ENCODE assay signal across 1 cellular context in genomic region chr17:42798383-42799380, GRCh38.
TF ChIP-seq lines count a peak whose summit lies in the region.

CNTD1 (plus strand) TSS chr17:42798861; CDS start chr17:42799068, 207 bp downstream.
COA3 (minus strand) TSS chr17:42798704; CDS start chr17:42798681, 23 bp downstream.

TF ChIP-seq in HepG2, 621 proteins besides CTCF, POLR2A, EP300 and RAD21 (continued from another document and continues in another):
- no peak for TF ChIP-seq SIX1 (CRISPR knock-in tag; IDR thresholded peaks at IDR 0.05; ENCODE audit: borderline replicate concordance)
- no peak for TF ChIP-seq U2AF2 (IDR thresholded peaks at IDR 0.05; ENCODE audit: low read depth, low read length)
- TF ChIP-seq MNT (IDR thresholded peaks at IDR 0.05), result peak; percentile 51
- TF ChIP-seq AKAP8 (CRISPR knock-in tag; IDR thresholded peaks at IDR 0.05), result 0 out of 2 replicates have a peak, but pooled peaks have one; percentile 46
- no peak for TF ChIP-seq SOX13 (IDR thresholded peaks at IDR 0.05)
- peak in 1 of 2 experiments; percentile 56; a peak in 1 of 4 replicates for TF ChIP-seq SOX13 (CRISPR knock-in tag; conservative IDR thresholded peaks at IDR 0.05 in 1 of 2, IDR thresholded peaks at IDR 0.05 in 1 of 2)
- TF ChIP-seq REST (IDR thresholded peaks at IDR 0.05; ENCODE audit: borderline replicate concordance in 1 of 2, low read depth in 1 of 2, low read length in 2 of 2), result 0 out of 4 replicates have a peak, but pooled peaks of 1 of the 2 experiments have one; percentile 10
- peak; percentile 40; the same call in 1 of the 2 replicates for TF ChIP-seq HNF4A (CRISPR knock-in tag; IDR thresholded peaks at IDR 0.05)
- TF ChIP-seq ZNF354B (CRISPR knock-in tag; IDR thresholded peaks at IDR 0.05), result peak; percentile 92; the same call in 1 of the 2 replicates
- no peak for TF ChIP-seq ZFP41 (CRISPR knock-in tag; IDR thresholded peaks at IDR 0.05; ENCODE audit: borderline replicate concordance)
- no peak for TF ChIP-seq HNRNPK (IDR thresholded peaks at IDR 0.05; ENCODE audit: low read depth, low read length, poor library complexity, severe bottlenecking)
- TF ChIP-seq NFRKB (IDR thresholded peaks at IDR 0.05), result 0 out of 2 replicates have a peak, but pooled peaks have one; percentile 57
- 0 out of 2 replicates have a peak, but pooled peaks have one; percentile 80 for TF ChIP-seq ZNF678 (CRISPR knock-in tag; IDR thresholded peaks at IDR 0.05)
- TF ChIP-seq JUNB (CRISPR knock-in tag; IDR thresholded peaks at IDR 0.05; ENCODE audit: borderline replicate concordance), result peak; percentile 68; the same call in 1 of the 2 replicates
- peak; percentile 67 for TF ChIP-seq CHCHD3 (CRISPR knock-in tag; IDR thresholded peaks at IDR 0.05)
- peak; percentile 71 for TF ChIP-seq ARID5B (CRISPR knock-in tag; IDR thresholded peaks at IDR 0.05)
- TF ChIP-seq ZSCAN25 (CRISPR knock-in tag; IDR thresholded peaks at IDR 0.05), result peak; percentile 87
- 0 out of 2 replicates have a peak, but pooled peaks have one; percentile 6 for TF ChIP-seq ZNF597 (CRISPR knock-in tag; IDR thresholded peaks at IDR 0.05)
- peak; percentile 97 for TF ChIP-seq HOXA3 (CRISPR knock-in tag; IDR thresholded peaks at IDR 0.05)
- TF ChIP-seq CBX2 (IDR thresholded peaks at IDR 0.05; ENCODE audit: low read depth, low read length), result no peak
- TF ChIP-seq CBX2 (CRISPR knock-in tag; IDR thresholded peaks at IDR 0.05; ENCODE audit: low read depth), result no peak
- no peak for TF ChIP-seq MATR3 (CRISPR knock-in tag; IDR thresholded peaks at IDR 0.05)
- TF ChIP-seq ATRX (CRISPR knock-in tag; IDR thresholded peaks at IDR 0.05; ENCODE audit: borderline replicate concordance), result no peak
- TF ChIP-seq TFAP4 (IDR thresholded peaks at IDR 0.05; ENCODE audit: borderline replicate concordance, low read depth), result peak; percentile 38; the same call in 1 of the 2 replicates
- TF ChIP-seq ELF3 (CRISPR knock-in tag; IDR thresholded peaks at IDR 0.05), result peak; percentile 83
- TF ChIP-seq HNF1B (CRISPR knock-in tag; IDR thresholded peaks at IDR 0.05), result peak; percentile 97
- no peak for TF ChIP-seq ZNF251 (CRISPR knock-in tag; IDR thresholded peaks at IDR 0.05)
- TF ChIP-seq ATF5 (CRISPR knock-in tag; IDR thresholded peaks at IDR 0.05; ENCODE audit: low read depth), result 0 out of 2 replicates have a peak, but pooled peaks have one; percentile 28
- peak; percentile 30; the same call in 1 of the 2 replicates for TF ChIP-seq ZNF263 (CRISPR knock-in tag; IDR thresholded peaks at IDR 0.05)
- peak; percentile 76 for TF ChIP-seq ZNF891 (CRISPR knock-in tag; IDR thresholded peaks at IDR 0.05)
- TF ChIP-seq AGO2 (optimal IDR thresholded peaks at IDR 0.05; ENCODE audit: low read depth, low read length), result peak; percentile 92
- no peak; the same call in 1 of the 2 replicates for TF ChIP-seq RFX3 (CRISPR knock-in tag; IDR thresholded peaks at IDR 0.05)
- no peak for TF ChIP-seq SKIL (CRISPR knock-in tag; IDR thresholded peaks at IDR 0.05; ENCODE audit: borderline replicate concordance)
- TF ChIP-seq SP140L (CRISPR knock-in tag; IDR thresholded peaks at IDR 0.05; ENCODE audit: borderline replicate concordance), result no peak; the same call in 1 of the 2 replicates
- TF ChIP-seq ZXDC (CRISPR knock-in tag; IDR thresholded peaks at IDR 0.05), result peak; percentile 98
- TF ChIP-seq AGO1 (IDR thresholded peaks at IDR 0.05; ENCODE audit: low read depth, low read length, poor library complexity, severe bottlenecking), result peak; percentile 90
- no peak for TF ChIP-seq CSRNP2 (CRISPR knock-in tag; conservative IDR thresholded peaks at IDR 0.05; ENCODE audit: low read depth)
- peak; percentile 46 for TF ChIP-seq KDM1A (CRISPR knock-in tag; IDR thresholded peaks at IDR 0.05)
- TF ChIP-seq ZNF33B (CRISPR knock-in tag; IDR thresholded peaks at IDR 0.05), result peak; percentile 97
- peak; percentile 97; the same call in 1 of the 2 replicates for TF ChIP-seq ZNF235 (CRISPR knock-in tag; IDR thresholded peaks at IDR 0.05; ENCODE audit: borderline replicate concordance)
